Comparison of ENCODE assay signal across 37 cellular contexts in genomic region chr11:99063331-99063730, GRCh38. TPM values are rescaled to one million over a fixed set of nuclear protein-coding genes. Genes with fewer than 3 reads are reported as not detected.
"Had no signal": no experiment of that assay in that cellular context is flagged by ENCODE, and none has a peak within 500 bp of the region (broad histone marks: within the 10 kb centered on the region; RNA-seq: fewer than 3 reads in every experiment).

No MANE protein-coding gene starts in this region.

- H3K36me3 ChIP-seq: adrenal gland, ascending aorta, brain microvascular endothelial cell, breast epithelium, cardiac muscle cell had no signal

- DNase-seq: activated effector memory CD4-positive, alpha-beta T cell treated with anti-CD3 and anti-CD28 coated beads, Interleukin-2, amount 50 U/mL, for 16 hours; activated effector memory CD4-positive, alpha-beta T cell treated with Interleukin-2 at 50 U/mL for 16 hours; activated gamma-delta T cell; activated gamma-delta T cell treated with Interleukin-2 at 50 U/mL for 16 hours; activated naive CD4-positive, alpha-beta T cell; activated naive CD4-positive, alpha-beta T cell treated with anti-CD3 and anti-CD28 coated beads for 36 hours; activated naive CD4-positive, alpha-beta T cell treated with anti-CD3 and anti-CD28 coated beads, Interleukin-2, amount 10 ng/mL, durations not matched to agents 7 days and 5 days; activated naive CD4-positive, alpha-beta T cell treated with anti-CD3 and anti-CD28 coated beads, Interleukin-2, amount 50 U/mL, for 16 hours; activated naive CD4-positive, alpha-beta T cell treated with Interleukin-2 at 50 U/mL for 16 hours; activated naive CD8-positive, alpha-beta T cell treated with anti-CD3 and anti-CD28 coated beads for 36 hours; activated naive CD8-positive, alpha-beta T cell treated with anti-CD3 and anti-CD28 coated beads, Interleukin-2, amount 10 ng/mL, durations not matched to agents 7 days and 5 days; activated naive CD8-positive, alpha-beta T cell treated with anti-CD3 and anti-CD28 coated beads, Interleukin-2, amount 50 U/mL, for 24 hours; activated T-cell treated with anti-CD3 and anti-CD28 coated beads, Interleukin-2, amount 50 U/mL, for 4 hours; activated T-cell treated with anti-CD3 and anti-CD28 coated beads, Interleukin-2, amount 50 U/mL, for 48 hours; activated T-cell treated with anti-CD3 and anti-CD28 coated beads, Interleukin-2, amount 50 U/mL, for 72 hours; adrenal gland; amniotic stem cell; amygdala; anterior cingulate cortex; aorta; body of pancreas; brain microvascular endothelial cell; caudate nucleus; central memory CD4-positive, alpha-beta T cell; cerebellar nuclear complex had no signal

- H3K9me3 ChIP-seq: adrenal gland, ascending aorta, body of pancreas, breast epithelium had no signal

- H3K27ac ChIP-seq: adrenal gland, ascending aorta, body of pancreas, brain microvascular endothelial cell, breast epithelium, cardiac muscle cell had no signal

- H3K27me3 ChIP-seq: adrenal gland, ascending aorta, body of pancreas, brain microvascular endothelial cell, breast epithelium, cardiac muscle cell had no signal

- H3K4me1 ChIP-seq: adrenal gland, ascending aorta, body of pancreas, breast epithelium had no signal

- FAIRE-seq: astrocyte, bronchial epithelial cell, colon had no signal

- ATAC-seq: activated naive CD4-positive, alpha-beta T cell treated with anti-CD3 and anti-CD28 coated beads, Interleukin-2, amount 50 U/mL, for 72 hours; activated naive CD8-positive, alpha-beta T cell treated with anti-CD3 and anti-CD28 coated beads, Interleukin-2, amount 50 U/mL, for 24 hours; activated T-cell treated with anti-CD3 and anti-CD28 coated beads, Interleukin-2, amount 50 U/mL, for 4 hours; activated T-cell treated with anti-CD3 and anti-CD28 coated beads, Interleukin-2, amount 50 U/mL, for 72 hours; activated T-helper 17 cell treated with anti-CD3 and anti-CD28 coated beads, Interleukin-2, amount 50 U/mL, for 72 hours; body of pancreas had no signal

- H3K4me3 ChIP-seq: adrenal gland, ascending aorta, body of pancreas, breast epithelium, cardiac muscle cell had no signal

RNA-seq across cellular contexts. Expression of gene CNTN5, which starts 42.6 kb away (rescaled TPM):
- total RNA-seq: activated naive CD4-positive, alpha-beta T cell treated with anti-CD3 and anti-CD28 coated beads for 36 hours; activated naive CD4-positive, alpha-beta T cell treated with anti-CD3 and anti-CD28 coated beads, Interleukin-2, amount 50 U/mL, for 72 hours; activated naive CD8-positive, alpha-beta T cell treated with anti-CD3 and anti-CD28 coated beads for 36 hours; activated naive CD8-positive, alpha-beta T cell treated with anti-CD3 and anti-CD28 coated beads, Interleukin-2, amount 10 ng/mL, durations not matched to agents 7 days and 5 days; activated T-cell treated with anti-CD3 and anti-CD28 coated beads, Interleukin-2, amount 50 U/mL, for 4 hours; activated T-cell treated with anti-CD3 and anti-CD28 coated beads, Interleukin-2, amount 50 U/mL, for 72 hours; activated T-helper 1 cell treated with anti-CD3 and anti-CD28 coated beads, Interleukin-12 subunit alpha, Interleukin-12 subunit beta, Interleukin-2, Interleukin-4 antibody, amounts not matched to agents 30 ng/mL and 10 ng/mL and 1 ng/mL, durations not matched to agents 14 hours and 24 hours and 36 hours; activated T-helper 17 cell treated with anti-CD3 and anti-CD28 coated beads, Interleukin-2, amount 50 U/mL, for 72 hours; activated T-helper 2 cell treated with anti-CD3 and anti-CD28 coated beads, Interferon-gamma antibody, Interleukin-2, Interleukin-4, amounts not matched to agents 10 μg/mL and 5 μg/mL and 100 μg/mL, durations not matched to agents 14 hours and 24 hours and 36 hours; breast epithelium; bronchial epithelial cell; cardiac septum; chondrocyte had no signal
